12 cellular contexts compared by ENCODE assay signal in the genomic region with DNA sequence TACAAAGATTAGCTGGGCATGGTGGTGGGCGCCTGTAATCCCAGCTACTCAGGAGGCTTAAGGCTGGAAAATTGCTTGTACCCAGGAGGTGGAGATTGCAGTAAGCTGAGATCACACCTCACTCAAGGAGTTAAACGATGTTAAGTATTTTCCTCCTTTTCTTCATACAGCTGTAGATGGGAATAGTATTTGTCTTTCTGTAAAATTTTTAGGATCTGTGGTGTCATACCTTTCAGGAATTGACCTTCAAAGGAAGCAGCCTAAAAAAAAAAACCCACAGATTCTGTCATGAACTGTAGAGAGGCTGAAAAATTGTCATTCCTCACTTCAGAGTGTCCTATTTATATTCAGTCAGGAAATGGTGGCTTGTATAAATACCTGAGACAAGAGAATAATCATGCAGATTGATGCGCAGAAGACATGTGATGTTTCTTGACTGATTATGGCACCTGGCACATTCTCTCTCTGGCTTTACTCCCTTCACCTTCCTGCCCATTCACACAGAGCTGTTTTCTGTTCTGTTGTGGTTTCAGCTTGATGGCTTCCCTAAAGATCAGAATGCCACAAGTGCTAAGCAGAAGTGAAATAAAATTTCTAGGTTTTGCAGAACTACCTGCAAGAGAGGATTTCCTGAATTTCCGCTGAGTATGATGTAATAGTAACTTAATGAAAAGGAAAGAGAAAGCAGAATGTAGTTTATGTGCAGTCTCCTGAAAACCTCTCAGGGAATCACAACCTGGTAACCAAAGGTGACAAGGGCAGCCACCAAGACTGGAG. TPM values are rescaled to one million over a fixed set of nuclear protein-coding genes. Genes with fewer than 3 reads are reported as not detected.
A peak's percentile ranks its signal among the peaks of the same experiment; 100 is the strongest.
DNase-seq lines count a peak whose midpoint lies in the region; ATAC-seq and TF ChIP-seq lines count a peak whose summit lies in the region.
"Had no signal": no experiment of that assay in that cellular context is flagged by ENCODE, and none has a peak within 500 bp of the region (broad histone marks: within the 10 kb centered on the region; RNA-seq: fewer than 3 reads in every experiment).

No MANE protein-coding gene starts in this region.

- no peaks in the 10 kb centered on the region for H3K36me3 ChIP-seq in adrenal gland (replicated peaks in 1 of 2)
- H3K36me3 ChIP-seq: transverse colon had no signal

- no peaks in the 10 kb centered on the region for H3K36me3 Mint-ChIP-seq in activated B cell treated with CpG ODN at 0.5 μM for 24 hours (ENCODE audit: low read depth)

- no peak overlapping the region for H3K4me3 ChIP-seq in adrenal gland
- H3K4me3 ChIP-seq: transverse colon had no signal

- WGBS in adrenal gland, 4 donors = 72 to 85% (median 75%) methylated on average over 4 of the region's 4 CpGs

- intact Hi-C loops in activated B cell treated with CpG ODN at 0.5 μM for 24 hours (cut with micrococcal nuclease) = loop anchor here (1.0 to 5.0 kb wide), 6 partner anchors 12 to 796 kb away; a partner anchor contains a TSS
- intact Hi-C loops in adrenal gland (cut with DNase I) = no loop called here

- ATAC-seq in GM19455 (IDR thresholded peaks at IDR 0.05; ENCODE audit: unreplicated experiment) = peak; percentile 82
- ATAC-seq in HG03135 (IDR thresholded peaks at IDR 0.05; ENCODE audit: unreplicated experiment) = peak; percentile 88
- peak; percentile 95 for ATAC-seq in activated B cell treated with CpG ODN at 0.5 μM for 24 hours (ENCODE audit: low read depth)

- POLR2A ChIA-PET in GM10248 (lab: Yijun Ruan, JAX) (no interaction called here), activated B cell treated with CpG ODN at 0.5 μM for 24 hours (lab: Charles Lee) (interaction anchor here (1.0 to 1.7 kb wide), 3 partner anchors 12 to 109 kb away, joined by 5 to 14 read pairs (median 9); a partner anchor contains a TSS)

- H3K27ac ChIP-seq in adrenal gland = no peak overlapping the region
- H3K27ac ChIP-seq: parathyroid adenoma, transverse colon had no signal

- no peaks in the 10 kb centered on the region for H3K27me3 ChIP-seq in adrenal gland
- H3K27me3 ChIP-seq: transverse colon had no signal

- peaks cover 12% of the 10 kb centered on the region for H3K4me1 Mint-ChIP-seq in activated B cell treated with CpG ODN at 0.5 μM for 24 hours

- H3K4me1 ChIP-seq in adrenal gland (replicated peaks in 1 of 2) = no peaks in the 10 kb centered on the region
- H3K4me1 ChIP-seq: parathyroid adenoma had no signal

- no peak for TF ChIP-seq CTCF in GM10248 (IDR thresholded peaks at IDR 0.05; ENCODE audit: control extremely low read depth, extremely low read depth, low read depth, missing control alignments)
- TF ChIP-seq CTCF in activated B cell treated with CpG ODN at 0.5 μM for 24 hours (IDR thresholded peaks at IDR 0.05) = no peak
- TF ChIP-seq CTCF in adrenal gland (IDR thresholded peaks at IDR 0.05) = no peak

- H3K9me3 Mint-ChIP-seq in activated B cell treated with CpG ODN at 0.5 μM for 24 hours = no peaks in the 10 kb centered on the region

- DNase-seq in GM10248 (ENCODE audit: extremely low spot score) (peak; percentile 37), activated B cell treated with CpG ODN at 0.5 μM for 24 hours (no peak), NCI-H1048 (lab: John Stamatoyannopoulos, UW) (no peak), SHP77 (lab: John Stamatoyannopoulos, UW) (no peak), ecto neural progenitor cell (ENCODE audit: low spot score) (no peak), adrenal gland (no peak)
- DNase-seq: NCI-H524, transverse colon had no signal

- peaks cover 23% of the 10 kb centered on the region for H3K27me3 Mint-ChIP-seq in activated B cell treated with CpG ODN at 0.5 μM for 24 hours

- no peak for TF ChIP-seq POLR2A in adrenal gland (IDR thresholded peaks at IDR 0.05)

- H3K4me3 Mint-ChIP-seq in activated B cell treated with CpG ODN at 0.5 μM for 24 hours = no peak overlapping the region

- H3K27ac Mint-ChIP-seq in activated B cell treated with CpG ODN at 0.5 μM for 24 hours = peak overlapping the region; percentile 30

- CTCF ChIA-PET in GM10248 (lab: Yijun Ruan, JAX) (interaction anchor here (1.5 to 4.3 kb wide), 2 partner anchors 9 to 118 kb away, joined by 3 to 24 read pairs; no protein-coding TSS in a partner anchor), activated B cell treated with CpG ODN at 0.5 μM for 24 hours (lab: Charles Lee) (interaction anchor here (1.3 to 1.9 kb wide), 4 partner anchors 9 to 48 kb away, joined by 3 to 6 read pairs (median 4); no protein-coding TSS in a partner anchor)

- no peaks in the 10 kb centered on the region for H3K9me3 ChIP-seq in adrenal gland (replicated peaks in 1 of 3)
- H3K9me3 ChIP-seq: transverse colon had no signal

RNA-seq across cellular contexts. Expression of a gene that starts 3.8 kb away (rescaled TPM):
- total RNA-seq in activated B cell treated with CpG ODN at 0.5 μM for 24 hours = not detected in 2 replicates
- total RNA-seq in adrenal gland = not detected
- not detected for polyA plus RNA-seq in adrenal gland
- total RNA-seq: fibroblast of villous mesenchyme, transverse colon had no signal

RNA-seq across cellular contexts. Expression of a gene that starts 35.1 kb away (rescaled TPM):
- total RNA-seq in activated B cell treated with CpG ODN at 0.5 μM for 24 hours (not detected in 2 replicates), adrenal gland (not detected)
- not detected for polyA plus RNA-seq in adrenal gland
- total RNA-seq: fibroblast of villous mesenchyme, transverse colon had no signal

RNA-seq across cellular contexts. Expression of a gene that starts 38.1 kb away (rescaled TPM):
- not detected in 2 replicates for total RNA-seq in activated B cell treated with CpG ODN at 0.5 μM for 24 hours
- total RNA-seq in adrenal gland = not detected
- not detected for polyA plus RNA-seq in adrenal gland
- total RNA-seq: transverse colon had no signal

RNA-seq across cellular contexts. Expression of a gene that starts 58.8 kb away (rescaled TPM):
- not detected in 2 replicates for total RNA-seq in activated B cell treated with CpG ODN at 0.5 μM for 24 hours
- not detected for total RNA-seq in adrenal gland
- polyA plus RNA-seq in adrenal gland = not detected
- total RNA-seq: fibroblast of villous mesenchyme, transverse colon had no signal
